Comparison of ENCODE assay signal across 23 cellular contexts in genomic region chr3:187257471-187257870, GRCh38. TPM values are rescaled to one million over a fixed set of nuclear protein-coding genes. Genes with fewer than 3 reads are reported as not detected.
"Had no signal": no experiment of that assay in that cellular context is flagged by ENCODE, and none has a peak within 500 bp of the region (broad histone marks: within the 10 kb centered on the region; RNA-seq: fewer than 3 reads in every experiment).

No MANE protein-coding gene starts in this region.

- H3K4me3 ChIP-seq: colonic mucosa, coronary artery, dorsolateral prefrontal cortex, esophagus muscularis mucosa, esophagus squamous epithelium, gastrocnemius medialis, gastroesophageal sphincter, heart left ventricle, heart right ventricle had no signal

- DNase-seq: colonic mucosa; cortex of kidney; dermis blood vessel endothelial cell; dorsolateral prefrontal cortex; effector CD4-positive, alpha-beta T cell; effector CD8-positive, alpha-beta T cell; effector memory CD4-positive, alpha-beta T cell; effector memory CD8-positive, alpha-beta T cell; endodermal cell; erythroblast; esophagus squamous epithelium; foreskin fibroblast; foreskin keratinocyte; foreskin melanocyte; gastrocnemius medialis; glutamatergic neuron; head of caudate nucleus; heart left ventricle; heart right ventricle had no signal

- H3K9me3 ChIP-seq: colonic mucosa, esophagus muscularis mucosa, esophagus squamous epithelium, gastrocnemius medialis, gastroesophageal sphincter, heart left ventricle, heart right ventricle had no signal

- H3K27ac ChIP-seq: colonic mucosa, coronary artery, dorsolateral prefrontal cortex, epithelial cell of prostate, esophagus muscularis mucosa, esophagus squamous epithelium, foreskin keratinocyte, gastrocnemius medialis, gastroesophageal sphincter, heart left ventricle, heart right ventricle had no signal

- H3K4me1 ChIP-seq: colonic mucosa, esophagus squamous epithelium, foreskin keratinocyte, gastrocnemius medialis, gastroesophageal sphincter had no signal

- H3K27me3 ChIP-seq: colonic mucosa, dorsolateral prefrontal cortex, esophagus muscularis mucosa, gastrocnemius medialis, gastroesophageal sphincter, heart left ventricle, heart right ventricle had no signal

- H3K36me3 ChIP-seq: colonic mucosa, esophagus squamous epithelium, gastrocnemius medialis had no signal

RNA-seq across cellular contexts. Expression of gene MASP1, which starts 34.1 kb away (rescaled TPM):
- polyA plus RNA-seq: foreskin keratinocyte had no signal
